16 cellular contexts compared by ENCODE assay signal in the genomic region with DNA sequence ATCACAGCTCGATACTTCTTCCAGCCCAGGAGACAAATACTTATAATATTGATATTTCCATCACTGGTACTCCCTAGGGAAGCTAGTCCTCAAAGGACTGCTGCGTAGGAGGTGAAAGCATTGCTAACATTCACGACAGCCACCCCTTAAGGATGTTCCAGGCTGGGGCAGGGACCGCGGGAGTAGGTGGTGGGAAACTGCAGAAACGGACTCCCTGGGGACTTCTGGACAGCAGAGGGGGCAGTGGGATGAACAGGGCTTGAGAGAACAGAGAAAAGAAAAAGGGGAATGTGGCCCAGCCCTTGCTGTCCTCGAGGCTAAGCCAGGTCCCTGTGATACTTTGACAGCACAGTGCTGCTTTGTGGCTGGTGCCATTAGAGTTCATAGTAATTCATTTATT.
DNase-seq lines count a peak whose midpoint lies in the region; ATAC-seq and TF ChIP-seq lines count a peak whose summit lies in the region.
"Had no signal": no experiment of that assay in that cellular context is flagged by ENCODE, and none has a peak within 500 bp of the region (broad histone marks: within the 10 kb centered on the region; RNA-seq: fewer than 3 reads in every experiment).

No MANE protein-coding gene starts in this region.

- H3K9me3 ChIP-seq in neuronal stem cell (replicated peaks in 1 of 2; ENCODE audit: control insufficient read depth in 2 of 2, insufficient read depth in 1 of 2, low read depth in 1 of 2, low read length in 2 of 2), result no peaks in the 10 kb centered on the region

- H3K4me3 ChIP-seq in dorsolateral prefrontal cortex (no peak overlapping the region), neuronal stem cell (ENCODE audit: low read length in 2 of 2) (no peak overlapping the region)

- peak in 7 of 56 donors; percentile 8 to 36 (median 21) for TF ChIP-seq CTCF in dorsolateral prefrontal cortex (IDR thresholded peaks at IDR 0.05 in 54 of 56, conservative IDR thresholded peaks at IDR 0.05 in 2 of 56; ENCODE audit: low read depth in 1 of 56, partially characterized antibody in 56 of 56)

- H2BK15ac ChIP-seq in neuronal stem cell (ENCODE audit: low read length), result no peak overlapping the region

- no peak overlapping the region for H3K4ac ChIP-seq in neuronal stem cell (ENCODE audit: low read length)

- H3K79me1 ChIP-seq in neuronal stem cell (ENCODE audit: low read depth, low read length), result no peaks in the 10 kb centered on the region

- ATAC-seq in GM18870 (IDR thresholded peaks at IDR 0.05; ENCODE audit: unreplicated experiment), result no peak
- ATAC-seq: CD8-positive, alpha-beta T cell had no signal

- H4K91ac ChIP-seq in neuronal stem cell (ENCODE audit: low read depth, low read length, poor library complexity), result no peak overlapping the region

- H3K36me3 ChIP-seq in neuronal stem cell (replicated peaks in 1 of 2; ENCODE audit: control insufficient read depth in 2 of 2, insufficient read depth in 2 of 2, low read length in 2 of 2), result no peaks in the 10 kb centered on the region

- H3K27ac ChIP-seq in dorsolateral prefrontal cortex (peak overlapping the region in 53 of 59 donors; percentile 13 to 90 (median 74)), neuronal stem cell (replicated peaks; ENCODE audit: low read length) (no peak overlapping the region)
- H3K27ac ChIP-seq: 22Rv1 had no signal

- H3K4me2 ChIP-seq in neuronal stem cell (ENCODE audit: insufficient read depth, low read length, poor library complexity, severe bottlenecking), result no peak overlapping the region

- peak; percentile 14 for DNase-seq in activated effector memory CD4-positive, alpha-beta T cell treated with anti-CD3 and anti-CD28 coated beads, Interleukin-2, amount 50 U/mL, for 16 hours
- DNase-seq in activated effector memory CD4-positive, alpha-beta T cell treated with Interleukin-2 at 50 U/mL for 16 hours, result no peak
- DNase-seq in dorsolateral prefrontal cortex, result peak in 3 of 10 donors; percentile 26 to 69 (median 29)
- no peak for DNase-seq in neuronal stem cell (ENCODE audit: low spot score)
- DNase-seq in MV-4-11 (lab: John Stamatoyannopoulos, UW), result no peak
- DNase-seq in activated T-cell treated with anti-CD3 and anti-CD28 coated beads for 4 hours, result no peak
- DNase-seq: CD8-positive, alpha-beta T cell; COR-L47; DMS153; DMS79 treated with DMSO at 0.1 percent for 48 hours; EL; GF-D8; GOT3; H9 had no signal

- H2AK5ac ChIP-seq in neuronal stem cell (ENCODE audit: low read depth, low read length), result no peak overlapping the region

- H3K9ac ChIP-seq in neuronal stem cell (ENCODE audit: low read depth, low read length, poor library complexity), result no peak overlapping the region

- peaks cover 0 to 20% of the 10 kb centered on the region in 2 donors for H3K4me1 ChIP-seq in neuronal stem cell (ENCODE audit: control insufficient read depth in 2 of 2, insufficient read depth in 1 of 2, low read depth in 1 of 2, low read length in 2 of 2)

- H3K14ac ChIP-seq in neuronal stem cell (ENCODE audit: low read length), result no peak overlapping the region

- peak overlapping the region; percentile 15 for H3K18ac ChIP-seq in neuronal stem cell (ENCODE audit: low read length)

- no peak overlapping the region for H2BK5ac ChIP-seq in neuronal stem cell (ENCODE audit: low read length)

- no peak overlapping the region for H4K8ac ChIP-seq in neuronal stem cell (ENCODE audit: low read depth, low read length)

- H3K27me3 ChIP-seq in dorsolateral prefrontal cortex (no peaks in the 10 kb centered on the region), neuronal stem cell (ENCODE audit: control insufficient read depth in 3 of 3, insufficient read depth in 3 of 3, low read depth in 1 of 3, low read length in 3 of 3) (no peaks in the 10 kb centered on the region)

- no peak overlapping the region for H2AFZ ChIP-seq in neuronal stem cell (ENCODE audit: low read length)

- H2BK120ac ChIP-seq in neuronal stem cell (ENCODE audit: low read depth, low read length), result no peak overlapping the region

- no peak overlapping the region for H3K23ac ChIP-seq in neuronal stem cell (ENCODE audit: low read depth, low read length, poor library complexity)

- H2BK12ac ChIP-seq in neuronal stem cell (ENCODE audit: low read length), result no peak overlapping the region

- intact Hi-C loops in dorsolateral prefrontal cortex (cut with DNase I), result loop anchor here (5.0 kb wide), 4 partner anchors 45 to 210 kb away; no protein-coding TSS in a partner anchor

- WGBS in neuronal stem cell (ENCODE audit: extremely low coverage in 2 of 2, insufficient read length in 2 of 2, insufficient replicate concordance in 1 of 2), 2 donors, result no CpG with 5 or more reads among the region's 7 CpGs
